8 cellular contexts compared by ENCODE assay signal in the genomic region with DNA sequence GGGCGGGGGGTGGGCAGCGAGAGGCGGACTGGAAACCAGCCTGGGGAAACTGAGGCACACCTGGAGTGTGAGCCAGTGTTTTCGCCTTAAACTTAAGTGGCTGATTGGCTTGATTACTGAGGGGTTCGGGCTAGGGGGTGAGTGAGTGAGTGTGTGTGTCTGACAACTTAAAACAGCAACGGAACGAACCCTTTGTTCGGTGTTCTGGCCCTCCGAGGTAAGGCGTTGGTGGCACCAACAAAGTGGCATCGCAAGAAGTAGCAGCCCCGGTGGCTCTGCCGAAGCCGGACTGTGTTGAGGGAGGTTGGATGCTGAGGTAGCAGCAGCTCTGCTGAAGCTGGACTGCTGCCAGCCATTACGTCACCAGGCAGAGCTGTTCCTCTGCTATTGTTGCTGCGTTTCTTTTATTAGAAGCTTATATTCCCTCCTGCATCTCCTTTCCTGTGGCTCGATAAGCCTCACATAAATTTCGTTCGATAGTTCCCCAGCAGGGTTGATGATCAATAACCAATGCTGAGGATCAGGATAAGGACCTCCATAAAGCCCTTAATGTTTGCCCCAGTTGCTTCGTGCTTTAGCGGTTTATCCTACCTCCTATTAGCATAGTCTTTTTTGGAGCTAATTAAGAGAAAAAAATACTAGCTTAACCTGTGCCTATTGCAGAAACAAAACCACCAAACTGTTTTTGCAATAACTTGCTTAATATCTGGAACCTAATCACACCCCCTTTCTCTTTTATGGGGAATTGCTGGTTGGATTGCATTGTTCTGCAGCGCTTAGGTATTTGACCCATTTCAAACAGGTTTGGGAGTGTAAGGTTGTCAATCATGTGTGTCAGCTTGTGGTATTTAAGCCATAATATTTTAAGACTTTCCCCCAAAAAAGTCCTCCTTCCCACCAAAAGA. TPM values are rescaled to one million over a fixed set of nuclear protein-coding genes. Genes with fewer than 3 reads are reported as not detected.
A peak's percentile ranks its signal among the peaks of the same experiment; 100 is the strongest.
DNase-seq lines count a peak whose midpoint lies in the region; ATAC-seq and TF ChIP-seq lines count a peak whose summit lies in the region.

No MANE protein-coding gene starts in this region.

- DNase-seq in GDM1 (lab: John Stamatoyannopoulos, UW) = peak; percentile 59
- DNase-seq in NCI-H128 (lab: John Stamatoyannopoulos, UW; ENCODE audit: unreplicated experiment) = peak; percentile 77
- DNase-seq in T-cell = peak; percentile 56 to 89 (median 82)
- peak; percentile 84 for DNase-seq in amniotic epithelial cell (ENCODE audit: low read depth)
- peak; percentile 93 for DNase-seq in cardiac septum (ENCODE audit: low spot score)
- DNase-seq in ovary = peak; percentile 89 to 93 (median 91)
- DNase-seq in testis = peak; percentile 90

- TF ChIP-seq CTCF in ovary (IDR thresholded peaks at IDR 0.05) = peak in 1 of 3 donors; percentile 14
- no peak for TF ChIP-seq CTCF in testis (IDR thresholded peaks at IDR 0.05)

- peak overlapping the region; percentile 82 to 91 for H3K27ac Mint-ChIP-seq in T-cell

- no peaks in the 10 kb centered on the region for H3K36me3 Mint-ChIP-seq in T-cell

- TF ChIP-seq POLR2A in ovary (IDR thresholded peaks at IDR 0.05) (no peak), testis (IDR thresholded peaks at IDR 0.05) (no peak)

- H3K36me3 ChIP-seq in ovary = no peaks in the 10 kb centered on the region
- H3K36me3 ChIP-seq in testis (ENCODE audit: low read depth, missing control alignments) = no peaks in the 10 kb centered on the region

- peaks cover 0 to 15% of the 10 kb centered on the region in 2 donors for H3K27me3 Mint-ChIP-seq in T-cell

- no peak for TF ChIP-seq EP300 in ovary (IDR thresholded peaks at IDR 0.05)

- H3K4me1 Mint-ChIP-seq in T-cell = peaks cover 27 to 35% (median 28%) of the 10 kb centered on the region in 3 donors

- H3K27ac ChIP-seq in ovary (no peak overlapping the region), testis (peak overlapping the region; percentile 82 to 89)

- ATAC-seq in T-cell (replicated peaks in 1 of 4) = peak in 1 of 4 experiments; percentile 12
- ATAC-seq in GM18873 (IDR thresholded peaks at IDR 0.05; ENCODE audit: low FRiP score, unreplicated experiment) = no peak

- peaks cover 0 to 3% (median 0%) of the 10 kb centered on the region in 3 donors for H3K9me3 Mint-ChIP-seq in T-cell

- intact Hi-C loops in cardiac septum (cut with DNase I) = loop anchor here (5.0 kb wide), 2 partner anchors 143 to 238 kb away; partner anchors contain the start of genes ERO1A and GNPNAT1
- intact Hi-C loops in ovary (cut with DNase I) = no loop called here
- intact Hi-C loops in testis (cut with DNase I; ENCODE audit: low total_unique reads) = no loop called here

- WGBS in ovary, 3 donors = 6 to 8% (median 6%) methylated on average over 22 of the region's 22 CpGs
- 5% methylated on average over 20 to 22 of the region's 22 CpGs for WGBS in testis, 2 donors

- H3K4me3 Mint-ChIP-seq in T-cell = peak overlapping the region; percentile 93 to 96 (median 94)

- H3K9me3 ChIP-seq in ovary = no peaks in the 10 kb centered on the region
- no peaks in the 10 kb centered on the region for H3K9me3 ChIP-seq in testis

- H3K4me1 ChIP-seq in ovary (ENCODE audit: insufficient read depth) (no peaks in the 10 kb centered on the region), testis (peaks cover 19% of the 10 kb centered on the region)

- peak overlapping the region; percentile 69 for H3K4me3 ChIP-seq in ovary
- peak overlapping the region; percentile 68 to 75 for H3K4me3 ChIP-seq in testis

- H3K27me3 ChIP-seq in ovary = no peaks in the 10 kb centered on the region
- no peaks in the 10 kb centered on the region for H3K27me3 ChIP-seq in testis

- CTCF ChIA-PET in T-cell (lab: Charles Lee) = interaction anchor here (0.7 to 1.6 kb wide), 3 partner anchors 9 to 560 kb away, joined by 3 to 4 read pairs (median 4); no protein-coding TSS in a partner anchor

- POLR2A ChIA-PET in T-cell (lab: Charles Lee) = interaction anchor here (0.5 to 1.0 kb wide), 6 partner anchors 37 to 599 kb away, joined by 3 to 4 read pairs (median 3); no protein-coding TSS in a partner anchor

RNA-seq across cellular contexts. Expression of gene GPR137C, which starts 1.3 kb away (rescaled TPM):
- total RNA-seq in T-cell (under 1 TPM in 3 of 5 donors, not detected in 2; 0.13 to 0.33 (median 0.15) TPM), cardiac septum (1.5 TPM), ovary (under 1 TPM; 0.43 to 0.69 (median 0.48) TPM), testis (1 to 10 TPM; 7.1 to 9.4 TPM)
- polyA plus RNA-seq in ovary (1 to 10 TPM in 1 of 2 donors, under 1 TPM in 1; 0.75 to 1.0 TPM), testis (ENCODE audit: insufficient read depth, low read depth, low replicate concordance) (2.9 TPM)

RNA-seq across cellular contexts. Expression of gene TXNDC16, which starts 1.6 kb away (rescaled TPM):
- total RNA-seq in T-cell = 10 to 100 TPM in 1 of 5 donors, 1 to 10 TPM in 4; 6.0 to 12.4 (median 9.0) TPM
- 3.4 TPM for total RNA-seq in cardiac septum
- total RNA-seq in ovary = 10 to 100 TPM in 6 of 7 donors, 1 to 10 TPM in 1; 7.8 to 20.0 (median 14.7) TPM
- polyA plus RNA-seq in ovary = 10 to 100 TPM in 1 of 2 donors, 1 to 10 TPM in 1; 9.0 to 10.9 TPM
- total RNA-seq in testis = 10 to 100 TPM; 15.8 to 21.5 TPM
- polyA plus RNA-seq in testis (ENCODE audit: insufficient read depth, low read depth, low replicate concordance) = 11.9 TPM

Comparison
In these comparisons a context has a peak if more than half of its experiments do, and no peak if none do; other contexts are left out.
1. H3K27ac ChIP-seq: peak in testis (2 of 2); none in ovary (0 of 2).
2. Peak in every context shown above with its lines, with median percentiles within 50 percentile points of each other: DNase-seq.